8 cellular contexts compared by ENCODE assay signal in genomic region chr2:231708773-231709635, GRCh38. TPM values are rescaled to one million over a fixed set of nuclear protein-coding genes. Genes with fewer than 3 reads are reported as not detected.
DNase-seq lines count a peak whose midpoint lies in the region; ATAC-seq and TF ChIP-seq lines count a peak whose summit lies in the region.

No MANE protein-coding gene starts in this region.

- H4K20me1 ChIP-seq in PC-3 (ENCODE audit: low read length), result peaks cover 38% of the 10 kb centered on the region

- H3K4me2 ChIP-seq in PC-3 (ENCODE audit: low read length), result peak overlapping the region; percentile 93

- H3K79me2 ChIP-seq in PC-3 (ENCODE audit: low read length), result peaks cover 67% of the 10 kb centered on the region

- peak overlapping the region; percentile 100 for H3K27ac Mint-ChIP-seq in activated naive CD4-positive, alpha-beta T cell treated with anti-CD3 and anti-CD28 coated beads, Interleukin-2, amount 10 ng/mL, durations not matched to agents 7 days and 5 days

- H3K9me3 ChIP-seq in PC-3 (ENCODE audit: low read length), result no peaks in the 10 kb centered on the region

- peaks cover 5% of the 10 kb centered on the region for H3K27me3 Mint-ChIP-seq in activated naive CD4-positive, alpha-beta T cell treated with anti-CD3 and anti-CD28 coated beads, Interleukin-2, amount 10 ng/mL, durations not matched to agents 7 days and 5 days

- H3K4me1 Mint-ChIP-seq in activated naive CD4-positive, alpha-beta T cell treated with anti-CD3 and anti-CD28 coated beads, Interleukin-2, amount 10 ng/mL, durations not matched to agents 7 days and 5 days, result peaks cover 48% of the 10 kb centered on the region

- no peak for ATAC-seq in PC-3
- peak; percentile 1 to 2 for ATAC-seq in left cardiac atrium
- ATAC-seq in HG03139 (IDR thresholded peaks at IDR 0.05; ENCODE audit: unreplicated experiment), result no peak

- intact Hi-C loops in PC-3 (cut with micrococcal nuclease), result no loop called here
- intact Hi-C loops in left cardiac atrium (cut with DNase I), result no loop called here

- no peak overlapping the region for H2AFZ ChIP-seq in PC-3 (ENCODE audit: low read length)

- peaks cover 15% of the 10 kb centered on the region for H3F3A ChIP-seq in PC-3 (ENCODE audit: low read length, unreplicated experiment)

- H3K4me3 Mint-ChIP-seq in activated naive CD4-positive, alpha-beta T cell treated with anti-CD3 and anti-CD28 coated beads, Interleukin-2, amount 10 ng/mL, durations not matched to agents 7 days and 5 days, result peak overlapping the region; percentile 99

- no peaks in the 10 kb centered on the region for H3K27me3 ChIP-seq in PC-3 (ENCODE audit: low read length)

- peaks cover 38% of the 10 kb centered on the region for H3K36me3 Mint-ChIP-seq in activated naive CD4-positive, alpha-beta T cell treated with anti-CD3 and anti-CD28 coated beads, Interleukin-2, amount 10 ng/mL, durations not matched to agents 7 days and 5 days

- H3K36me3 ChIP-seq in PC-3 (ENCODE audit: low read depth, low read length), result peaks cover 36% of the 10 kb centered on the region

- TF ChIP-seq CTCF in GM10266 (IDR thresholded peaks at IDR 0.05; ENCODE audit: control insufficient read depth, insufficient read depth, low read depth, missing control alignments), result peak; percentile 33
- TF ChIP-seq CTCF in PC-3 (conservative IDR thresholded peaks at IDR 0.05; ENCODE audit: low read depth, low read length), result no peak

- BruUV-seq in PC-3 (replicated peaks; lab: Mats Ljungman, UMichigan), result no TSS peak

- DNase-seq in GM10266 (ENCODE audit: extremely low spot score) (no peak), PC-3 (peak; percentile 12), left cardiac atrium (peak; percentile 66), skeletal muscle cell (ENCODE audit: low read depth) (no peak), HPDE6-E6E7 (ENCODE audit: extremely low spot score) (no peak), superior temporal gyrus (ENCODE audit: extremely low spot score) (no peak)
- peak; percentile 65 for DNase-seq in activated naive CD4-positive, alpha-beta T cell treated with anti-CD3 and anti-CD28 coated beads, Interleukin-2, amount 10 ng/mL, durations not matched to agents 7 days and 5 days

- peak overlapping the region; percentile 98 for H3K4me3 ChIP-seq in PC-3 (ENCODE audit: low read length)
- peak overlapping the region; percentile 63 for H3K4me3 ChIP-seq in skeletal muscle cell (ENCODE audit: low read depth, low read length)

- peak overlapping the region; percentile 98 for H3K9ac ChIP-seq in PC-3 (ENCODE audit: low read length)

- peak overlapping the region; percentile 52 for H3K27ac ChIP-seq in PC-3 (ENCODE audit: low read length)

- H3K4me1 ChIP-seq in PC-3 (ENCODE audit: insufficient read depth, low read length), result peaks cover 24% of the 10 kb centered on the region

- CTCF ChIA-PET in PC-3 (lab: Charles Lee), result interaction anchor here (0.6 kb wide), 3 partner anchors 32 to 800 kb away, joined by 3 to 5 read pairs (median 4); no protein-coding TSS in a partner anchor
- CTCF ChIA-PET in activated naive CD4-positive, alpha-beta T cell treated with anti-CD3 and anti-CD28 coated beads, Interleukin-2, amount 10 ng/mL, durations not matched to agents 7 days and 5 days (lab: Charles Lee), result interaction anchor here (1.7 to 4.1 kb wide), 4 partner anchors 22 to 96 kb away, joined by 4 to 32 read pairs (median 17); no protein-coding TSS in a partner anchor

- no peaks in the 10 kb centered on the region for H3K9me3 Mint-ChIP-seq in activated naive CD4-positive, alpha-beta T cell treated with anti-CD3 and anti-CD28 coated beads, Interleukin-2, amount 10 ng/mL, durations not matched to agents 7 days and 5 days

- POLR2A ChIA-PET in PC-3 (lab: Charles Lee; ENCODE audit: unreplicated experiment), result interaction anchor here (1.0 kb wide), 1 partner anchor 34 kb away, joined by 4 read pairs; no protein-coding TSS in a partner anchor

- no peaks in the 10 kb centered on the region for H3K9me2 ChIP-seq in PC-3 (replicated peaks; ENCODE audit: low read length)

RNA-seq across cellular contexts. Expression of gene PTMA, which starts 0.7 kb away (rescaled TPM):
- 1,625 and 2,032 TPM in 2 replicates for total RNA-seq in PC-3 (2014; rRNA removed)
- total RNA-seq in left cardiac atrium, result 100 to 1,000 TPM; 343 to 402 TPM

Comparison
In these comparisons a context has a peak if more than half of its experiments do, and no peak if none do; other contexts are left out.
1. DNase-seq: peak in PC-3 (single experiment), activated naive CD4-positive, alpha-beta T cell treated with anti-CD3 and anti-CD28 coated beads, Interleukin-2, amount 10 ng/mL, durations not matched to agents 7 days and 5 days (single experiment) and left cardiac atrium (single experiment); none in GM10266 (single experiment), skeletal muscle cell (single experiment), HPDE6-E6E7 (single experiment) and superior temporal gyrus (single experiment).
2. ATAC-seq: peak in left cardiac atrium (2 of 2); none in PC-3 (single experiment) and HG03139 (single experiment).